22 cellular contexts compared by ENCODE assay signal in genomic region chr21:35231115-35231514, GRCh38.
DNase-seq lines count a peak whose midpoint lies in the region; ATAC-seq and TF ChIP-seq lines count a peak whose summit lies in the region.
"Had no signal": no experiment of that assay in that cellular context is flagged by ENCODE, and none has a peak within 500 bp of the region (broad histone marks: within the 10 kb centered on the region; RNA-seq: fewer than 3 reads in every experiment).

No MANE protein-coding gene starts in this region.

- H3K9me3 Mint-ChIP-seq in endothelial cell (ENCODE audit: unreplicated experiment): no peaks in the 10 kb centered on the region

- peaks cover 9 to 30% (median 11%) of the 10 kb centered on the region in 11 experiments for H3K9me3 ChIP-seq in BLaER1 treated with 17β-estradiol and CSF1 and Interleukin-3, amounts not matched to agents 10 nM and 100 nM (replicated peaks in 1 of 11)
- H3K9me3 ChIP-seq in mammary epithelial cell (replicated peaks; ENCODE audit: insufficient read depth, low read length): no peaks in the 10 kb centered on the region
- H3K9me3 ChIP-seq: adrenal gland, esophagus squamous epithelium, Peyer's patch had no signal

- CTCF ChIA-PET in mammary epithelial cell (lab: Charles Lee; ENCODE audit: low non-redundant PET): no interaction called here

- 63% methylated on average over 2 of the region's 2 CpGs for WGBS in mammary epithelial cell (ENCODE audit: low coverage, missing lambda C conversion rate)

- H3K79me2 ChIP-seq in mammary epithelial cell (ENCODE audit: insufficient read depth, low read length): no peaks in the 10 kb centered on the region

- no peaks in the 10 kb centered on the region for H3K27me3 Mint-ChIP-seq in endothelial cell (ENCODE audit: unreplicated experiment)
- H3K27me3 Mint-ChIP-seq: stimulated activated naive CD8-positive, alpha-beta T cell treated with anti-CD3 and anti-CD28 coated beads, Interleukin-15, Interleukin-2, amounts not matched to agents 100 ng/mL and 50 ng/mL, for 24 hours had no signal

- in situ Hi-C loops in mammary epithelial cell (cut with MboI; ENCODE audit: low sequenced_read_pairs in 2 of 2): no loop called here

- no peak overlapping the region for H3K9ac ChIP-seq in BLaER1 treated with 17β-estradiol and CSF1 and Interleukin-3, amounts not matched to agents 10 nM and 100 nM
- no peak overlapping the region for H3K9ac ChIP-seq in mammary epithelial cell (ENCODE audit: insufficient read depth, low read length)

- no peaks in the 10 kb centered on the region for H3K27me3 ChIP-seq in BLaER1 treated with 17β-estradiol and CSF1 and Interleukin-3, amounts not matched to agents 10 nM and 100 nM
- no peaks in the 10 kb centered on the region for H3K27me3 ChIP-seq in mammary epithelial cell (ENCODE audit: insufficient read depth, low read length)
- H3K27me3 ChIP-seq: adrenal gland, esophagus squamous epithelium, Peyer's patch had no signal

- dilution Hi-C loops in mammary epithelial cell (cut with HindIII; ENCODE audit: low sequenced_read_pairs): no loop called here

- H2AFZ ChIP-seq in mammary epithelial cell (ENCODE audit: low read depth, low read length): no peak overlapping the region

- no TSS peak for BruUV-seq in mammary epithelial cell (replicated peaks; lab: Mats Ljungman, UMichigan)

- H3K27ac Mint-ChIP-seq in endothelial cell (ENCODE audit: unreplicated experiment): no peak overlapping the region
- H3K27ac Mint-ChIP-seq: nephron progenitor cell; stimulated activated naive CD8-positive, alpha-beta T cell treated with anti-CD3 and anti-CD28 coated beads, Interleukin-15, Interleukin-2, amounts not matched to agents 100 ng/mL and 50 ng/mL, for 24 hours had no signal

- H3K27ac ChIP-seq in BLaER1 treated with 17β-estradiol and CSF1 and Interleukin-3, amounts not matched to agents 10 nM and 100 nM: peak overlapping the region in 2 of 11 experiments; percentile 12 to 89; a peak in 3 of 22 replicates
- no peak overlapping the region for H3K27ac ChIP-seq in mammary epithelial cell (ENCODE audit: insufficient read depth, low read depth, low read length)
- H3K27ac ChIP-seq: cardiac muscle cell, Peyer's patch had no signal

- ATAC-seq in GM21367 (IDR thresholded peaks at IDR 0.05; ENCODE audit: unreplicated experiment): no peak

- H3K4me3 Mint-ChIP-seq in endothelial cell (ENCODE audit: unreplicated experiment): no peak overlapping the region
- H3K4me3 Mint-ChIP-seq: nephron progenitor cell; stimulated activated naive CD8-positive, alpha-beta T cell treated with anti-CD3 and anti-CD28 coated beads, Interleukin-15, Interleukin-2, amounts not matched to agents 100 ng/mL and 50 ng/mL, for 24 hours had no signal

- peak overlapping the region in 8 of 11 experiments; percentile 7 to 80 (median 40); a peak in 13 of 22 replicates for H3K4me2 ChIP-seq in BLaER1 treated with 17β-estradiol and CSF1 and Interleukin-3, amounts not matched to agents 10 nM and 100 nM
- no peak overlapping the region for H3K4me2 ChIP-seq in mammary epithelial cell (ENCODE audit: insufficient read depth, low read depth, low read length)

- H3K4me1 ChIP-seq in BLaER1 treated with 17β-estradiol and CSF1 and Interleukin-3, amounts not matched to agents 10 nM and 100 nM: peaks cover 39 to 97% (median 84%) of the 10 kb centered on the region in 10 experiments
- peaks cover 16% of the 10 kb centered on the region for H3K4me1 ChIP-seq in mammary epithelial cell (ENCODE audit: insufficient read depth, low read length)

- H3K4me3 ChIP-seq in BLaER1 treated with 17β-estradiol and CSF1 and Interleukin-3, amounts not matched to agents 10 nM and 100 nM: no peak overlapping the region
- H3K4me3 ChIP-seq in mammary epithelial cell (replicated peaks in 1 of 3; ENCODE audit: insufficient read depth in 1 of 3, low read depth in 2 of 3, low read length in 3 of 3): no peak overlapping the region
- H3K4me3 ChIP-seq in foreskin fibroblast (ENCODE audit: low read depth in 1 of 2, low read length in 2 of 2): no peak overlapping the region
- H3K4me3 ChIP-seq: adrenal gland, cardiac muscle cell, esophagus squamous epithelium, Peyer's patch had no signal

- intact Hi-C loops in mammary epithelial cell (cut with micrococcal nuclease): no loop called here

- peaks cover 9% of the 10 kb centered on the region for H3K4me1 Mint-ChIP-seq in endothelial cell (ENCODE audit: unreplicated experiment)

- H3K36me3 Mint-ChIP-seq in endothelial cell (ENCODE audit: low read depth, unreplicated experiment): no peaks in the 10 kb centered on the region

- DNase-seq in ELR (ENCODE audit: low read depth): peak; percentile 12
- DNase-seq in NCI-H345 treated with DMSO at 0.1 percent for 48 hours (lab: John Stamatoyannopoulos, UW; ENCODE audit: unreplicated experiment): peak; percentile 37
- peak; percentile 67 for DNase-seq in mammary epithelial cell
- DNase-seq in endothelial cell (ENCODE audit: low spot score): no peak
- no peak for DNase-seq in foreskin fibroblast
- no peak for DNase-seq in activated T-cell treated with anti-CD3 and anti-CD28 coated beads, Interleukin-2, amount 50 U/mL, for 48 hours
- DNase-seq: activated CD4-positive, alpha-beta T cell treated with anti-CD3 and anti-CD28 coated beads for 48 hours; activated effector memory CD4-positive, alpha-beta T cell treated with anti-CD3 and anti-CD28 coated beads, Interleukin-2, amount 50 U/mL, for 16 hours; adrenal gland; AML-193; Caco-2; esophagus squamous epithelium; NCI-H1436 treated with DMSO at 0.1 percent for 48 hours; NCI-H524 treated with DMSO at 0.1 percent for 48 hours; nephron progenitor cell; Peyer's patch; posterior cingulate gyrus; SW 1271 had no signal

- H3K36me3 ChIP-seq in BLaER1 treated with 17β-estradiol and CSF1 and Interleukin-3, amounts not matched to agents 10 nM and 100 nM: peaks cover 0 to 5% (median 0%) of the 10 kb centered on the region in 11 experiments; a peak in 4 of 22 replicates
- H3K36me3 ChIP-seq in mammary epithelial cell (ENCODE audit: insufficient read depth, low read length): no peaks in the 10 kb centered on the region
- H3K36me3 ChIP-seq: adrenal gland, cardiac muscle cell, esophagus squamous epithelium, Peyer's patch had no signal

- TF ChIP-seq CTCF in mammary epithelial cell (conservative IDR thresholded peaks at IDR 0.05 in 1 of 2, IDR thresholded peaks at IDR 0.05 in 1 of 2; ENCODE audit: extremely low read depth in 1 of 2, insufficient read depth in 1 of 2, low read depth in 1 of 2, low read length in 2 of 2) (no peak), endothelial cell (IDR thresholded peaks at IDR 0.05; ENCODE audit: unreplicated experiment) (no peak), foreskin fibroblast (IDR thresholded peaks at IDR 0.05; ENCODE audit: low read depth, low read length) (no peak)

- H4K20me1 ChIP-seq in BLaER1 treated with 17β-estradiol and CSF1 and Interleukin-3, amounts not matched to agents 10 nM and 100 nM: no peaks in the 10 kb centered on the region
- no peaks in the 10 kb centered on the region for H4K20me1 ChIP-seq in mammary epithelial cell (ENCODE audit: insufficient read depth, low read length)

Comparison
In these comparisons a context has a peak if more than half of its experiments do, and no peak if none do; other contexts are left out.
1. DNase-seq: peak in ELR (single experiment), NCI-H345 treated with DMSO at 0.1 percent for 48 hours (single experiment) and mammary epithelial cell (single experiment); none in endothelial cell (single experiment), foreskin fibroblast (0 of 2) and activated T-cell treated with anti-CD3 and anti-CD28 coated beads, Interleukin-2, amount 50 U/mL, for 48 hours (0 of 2).